In the genomic region with DNA sequence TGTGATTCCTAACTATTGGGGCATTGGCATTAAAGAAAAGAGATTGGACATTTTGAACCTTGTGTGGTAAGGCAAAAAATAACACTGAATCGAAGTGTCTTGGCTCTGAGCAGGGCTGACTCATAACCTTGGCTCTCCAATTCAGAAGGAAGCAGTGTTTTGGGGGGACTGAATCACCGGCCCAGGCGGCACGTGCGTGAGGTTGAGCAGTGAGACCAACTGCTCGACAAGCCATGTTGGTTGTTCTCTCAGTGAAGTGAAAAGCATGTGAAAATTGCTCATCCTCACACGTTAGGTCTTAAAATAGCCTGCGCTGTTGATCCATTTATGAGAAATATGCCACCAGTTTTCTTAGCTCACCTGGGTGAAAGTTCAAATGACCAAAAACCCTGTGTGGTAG, we compare ENCODE assay signal across 12 cellular contexts.
A peak's percentile ranks its signal among the peaks of the same experiment; 100 is the strongest.
DNase-seq lines count a peak whose midpoint lies in the region; ATAC-seq and TF ChIP-seq lines count a peak whose summit lies in the region.
"Had no signal": no experiment of that assay in that cellular context is flagged by ENCODE, and none has a peak within 500 bp of the region (broad histone marks: within the 10 kb centered on the region; RNA-seq: fewer than 3 reads in every experiment).

No MANE protein-coding gene starts in this region.

- DNase-seq in stimulated activated CD4-positive, alpha-beta T cell treated with anti-CD3 and anti-CD28 coated beads, Interleukin-15, amount 100 ng/mL, for 24 hours = peak; percentile 45
- no peak for DNase-seq in stimulated activated CD4-positive, alpha-beta T cell treated with anti-CD3 and anti-CD28 coated beads, Interleukin-12 subunit alpha, Interleukin-12 subunit beta, amount 100 ng/mL, for 4 hours
- DNase-seq in RWPE1 (ENCODE audit: low spot score) = peak; percentile 38
- peak; percentile 23 for DNase-seq in fibroblast of the conjunctiva (ENCODE audit: low read depth)
- no peak for DNase-seq in thoracic aorta (ENCODE audit: low spot score)
- no peak for DNase-seq in immature natural killer cell
- no peak for DNase-seq in NCI-H446 treated with DMSO at 0.1 percent for 48 hours (lab: John Stamatoyannopoulos, UW)
- no peak for DNase-seq in endodermal cell
- DNase-seq: CD8-positive, alpha-beta T cell; NCI-H187; retina had no signal

- no peaks in the 10 kb centered on the region for H3K36me3 ChIP-seq in thoracic aorta
- H3K36me3 ChIP-seq in endodermal cell (ENCODE audit: control insufficient read depth, insufficient read depth, low read length) = no peaks in the 10 kb centered on the region

- peak; percentile 21 for ATAC-seq in thoracic aorta (ENCODE audit: insufficient number of reproducible peaks, low FRiP score, low read depth)
- ATAC-seq: CD8-positive, alpha-beta T cell had no signal

- H3K36me3 Mint-ChIP-seq in immature natural killer cell (no peaks in the 10 kb centered on the region), endodermal cell (ENCODE audit: low read depth) (no peaks in the 10 kb centered on the region)
- H3K36me3 Mint-ChIP-seq: CD8-positive, alpha-beta T cell had no signal

- H3K27ac Mint-ChIP-seq in immature natural killer cell (no peak overlapping the region), endodermal cell (no peak overlapping the region)
- H3K27ac Mint-ChIP-seq: CD8-positive, alpha-beta T cell had no signal

- no peaks in the 10 kb centered on the region for H3K9me3 ChIP-seq in thoracic aorta
- H3K9me3 ChIP-seq in endodermal cell (ENCODE audit: control insufficient read depth, low read length) = no peaks in the 10 kb centered on the region

- POLR2A ChIA-PET in RWPE1 (lab: Yijun Ruan, JAX; ENCODE audit: low non-redundant PET) = no interaction called here

- peaks cover 0 to 3% of the 10 kb centered on the region in 2 donors for H3K4me1 ChIP-seq in thoracic aorta (ENCODE audit: control insufficient read depth in 1 of 2, low read depth in 2 of 2)
- H3K4me1 ChIP-seq in endodermal cell (ENCODE audit: control insufficient read depth, insufficient read depth, low read length) = no peaks in the 10 kb centered on the region

- H3K27me3 ChIP-seq in thoracic aorta (replicated peaks; ENCODE audit: insufficient read depth) (no peaks in the 10 kb centered on the region), endodermal cell (ENCODE audit: control insufficient read depth, insufficient read depth, low read length, poor library complexity, severe bottlenecking) (no peaks in the 10 kb centered on the region)

- H3K27me3 Mint-ChIP-seq in immature natural killer cell (ENCODE audit: low read depth in 3 of 3) (peaks cover 11 to 32% (median 24%) of the 10 kb centered on the region in 3 donors), endodermal cell (ENCODE audit: insufficient read depth) (no peaks in the 10 kb centered on the region)

- H3K9me3 Mint-ChIP-seq in immature natural killer cell (no peaks in the 10 kb centered on the region), endodermal cell (no peaks in the 10 kb centered on the region)
- H3K9me3 Mint-ChIP-seq: CD8-positive, alpha-beta T cell had no signal

- no peak overlapping the region for H3K9ac ChIP-seq in endodermal cell (ENCODE audit: extremely low read depth, low read length, poor library complexity, severe bottlenecking)

- CTCF ChIA-PET in RWPE1 (lab: Yijun Ruan, JAX) = no interaction called here

- H3K4me3 Mint-ChIP-seq in immature natural killer cell (no peak overlapping the region), endodermal cell (no peak overlapping the region)
- H3K4me3 Mint-ChIP-seq: CD8-positive, alpha-beta T cell had no signal

- H3K4me3 ChIP-seq in thoracic aorta (no peak overlapping the region), endodermal cell (ENCODE audit: low read length) (no peak overlapping the region)
- H3K4me3 ChIP-seq: SK-N-MC had no signal

- TF ChIP-seq CTCF in RWPE1 (conservative IDR thresholded peaks at IDR 0.05; ENCODE audit: low read depth) = no peak
- no peak for TF ChIP-seq CTCF in thoracic aorta (IDR thresholded peaks at IDR 0.05)
- no peak for TF ChIP-seq CTCF in endodermal cell (conservative IDR thresholded peaks at IDR 0.05)

- H3K4me1 Mint-ChIP-seq in immature natural killer cell (peaks cover 21 to 34% of the 10 kb centered on the region in 2 donors), endodermal cell (peaks cover 3% of the 10 kb centered on the region)

- WGBS in endodermal cell (ENCODE audit: insufficient coverage in 1 of 2, insufficient read length in 1 of 2), 2 experiments = 92 to 94% methylated on average over 5 to 8 of the region's 8 CpGs

- H3K27ac ChIP-seq in RWPE1 (no peak overlapping the region), thoracic aorta (no peak overlapping the region), endodermal cell (ENCODE audit: low read depth, low read length) (no peak overlapping the region)
- H3K27ac ChIP-seq: SK-N-MC had no signal

Comparison
In these comparisons a context has a peak if more than half of its experiments do, and no peak if none do; other contexts are left out.
1. DNase-seq: peak in stimulated activated CD4-positive, alpha-beta T cell treated with anti-CD3 and anti-CD28 coated beads, Interleukin-15, amount 100 ng/mL, for 24 hours (single experiment), RWPE1 (single experiment) and fibroblast of the conjunctiva (single experiment); none in stimulated activated CD4-positive, alpha-beta T cell treated with anti-CD3 and anti-CD28 coated beads, Interleukin-12 subunit alpha, Interleukin-12 subunit beta, amount 100 ng/mL, for 4 hours (single experiment), thoracic aorta (single experiment), immature natural killer cell (0 of 3), NCI-H446 treated with DMSO at 0.1 percent for 48 hours (single experiment) and endodermal cell (single experiment).